ENCODE assay signal across 12 cellular contexts in the genomic region with DNA sequence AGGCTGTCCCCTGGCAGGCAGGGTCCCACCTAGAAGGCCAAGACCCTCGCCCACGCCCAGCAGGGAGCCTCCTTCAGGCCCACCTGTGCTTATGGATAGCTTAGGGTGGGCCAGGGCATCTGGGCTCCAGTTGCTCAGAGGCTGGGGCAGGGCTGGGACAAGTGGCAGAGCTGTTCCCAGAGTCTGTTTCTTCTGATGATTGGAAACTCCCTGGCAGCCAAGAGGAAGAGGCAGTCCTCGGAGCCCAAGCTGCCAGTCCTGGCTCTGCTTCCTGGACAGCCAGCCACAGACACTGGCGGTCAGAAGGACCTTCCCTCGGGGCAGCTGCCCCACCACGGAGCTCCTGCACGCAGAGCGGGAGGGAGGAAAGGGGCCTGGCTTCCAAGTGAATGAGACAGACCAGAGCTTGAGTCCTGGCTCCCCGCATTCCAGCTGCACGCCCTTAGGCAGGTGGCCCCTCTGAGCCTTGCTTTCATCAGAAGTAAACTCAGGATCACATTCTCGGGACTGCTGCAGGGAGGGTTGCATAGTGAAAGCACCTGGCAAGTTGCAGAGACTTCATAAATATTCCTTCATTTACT. TPM values are rescaled to one million over a fixed set of nuclear protein-coding genes. Genes with fewer than 3 reads are reported as not detected.
DNase-seq lines count a peak whose midpoint lies in the region; ATAC-seq and TF ChIP-seq lines count a peak whose summit lies in the region.
"Had no signal": no experiment of that assay in that cellular context is flagged by ENCODE, and none has a peak within 500 bp of the region (broad histone marks: within the 10 kb centered on the region; RNA-seq: fewer than 3 reads in every experiment).

No MANE protein-coding gene starts in this region.

- H2AFZ ChIP-seq in MM.1S (ENCODE audit: low read length), result peak overlapping the region; percentile 67

- no peaks in the 10 kb centered on the region for H3K9me3 ChIP-seq in MM.1S (replicated peaks; ENCODE audit: insufficient read depth, low read length)
- H3K9me3 ChIP-seq in T-helper 17 cell (ENCODE audit: control insufficient read depth, low read length, poor library complexity, severe bottlenecking), result no peaks in the 10 kb centered on the region
- H3K9me3 ChIP-seq: BLaER1 treated with 17β-estradiol and CSF1 and Interleukin-3, amounts not matched to agents 10 nM and 100 nM; transverse colon had no signal

- H3K9me3 Mint-ChIP-seq in activated T-cell treated with anti-CD3 and anti-CD28 coated beads, Interleukin-2, amount 50 U/mL, for 24 hours, result no peaks in the 10 kb centered on the region
- H3K9me3 Mint-ChIP-seq in activated T-helper 1 cell treated with anti-CD3 and anti-CD28 coated beads, Interleukin-12 subunit alpha, Interleukin-12 subunit beta, Interleukin-2, Interleukin-4 antibody, amounts not matched to agents 30 ng/mL and 10 ng/mL and 1 ng/mL, durations not matched to agents 14 hours and 24 hours and 36 hours, result no peaks in the 10 kb centered on the region

- no peaks in the 10 kb centered on the region for H4K20me1 ChIP-seq in MM.1S (ENCODE audit: insufficient read depth, low read length)

- H3K4me3 Mint-ChIP-seq in T-helper 17 cell, result no peak overlapping the region
- H3K4me3 Mint-ChIP-seq in activated T-cell treated with anti-CD3 and anti-CD28 coated beads, Interleukin-2, amount 50 U/mL, for 24 hours, result no peak overlapping the region
- H3K4me3 Mint-ChIP-seq in activated T-helper 1 cell treated with anti-CD3 and anti-CD28 coated beads, Interleukin-12 subunit alpha, Interleukin-12 subunit beta, Interleukin-2, Interleukin-4 antibody, amounts not matched to agents 30 ng/mL and 10 ng/mL and 1 ng/mL, durations not matched to agents 14 hours and 24 hours and 36 hours, result no peak overlapping the region

- H3K27ac Mint-ChIP-seq in T-helper 17 cell, result no peak overlapping the region
- H3K27ac Mint-ChIP-seq in activated T-cell treated with anti-CD3 and anti-CD28 coated beads, Interleukin-2, amount 50 U/mL, for 24 hours, result no peak overlapping the region
- no peak overlapping the region for H3K27ac Mint-ChIP-seq in activated T-helper 1 cell treated with anti-CD3 and anti-CD28 coated beads, Interleukin-12 subunit alpha, Interleukin-12 subunit beta, Interleukin-2, Interleukin-4 antibody, amounts not matched to agents 30 ng/mL and 10 ng/mL and 1 ng/mL, durations not matched to agents 14 hours and 24 hours and 36 hours

- ATAC-seq in T-helper 17 cell, result no peak

- H3F3A ChIP-seq in MM.1S (ENCODE audit: insufficient read depth, low read length), result peaks cover 14% of the 10 kb centered on the region

- DNase-seq in AG20443 (ENCODE audit: low spot score), result peak; percentile 62
- peak; percentile 13 for DNase-seq in MM.1S
- DNase-seq in epithelial cell of esophagus (ENCODE audit: low read depth), result peak; percentile 17
- peak; percentile 29 to 37 for DNase-seq in lung microvascular endothelial cell (ENCODE audit: low read depth in 2 of 2)
- DNase-seq in T-helper 17 cell, result no peak
- no peak for DNase-seq in activated T-cell treated with anti-CD3 and anti-CD28 coated beads, Interleukin-2, amount 50 U/mL, for 24 hours
- DNase-seq in cerebellar nuclear complex (lab: John Stamatoyannopoulos, UW), result no peak
- DNase-seq in activated T-helper 1 cell treated with anti-CD3 and anti-CD28 coated beads, Interleukin-12 subunit alpha, Interleukin-12 subunit beta, Interleukin-2, Interleukin-4 antibody, amounts not matched to agents 30 ng/mL and 10 ng/mL and 1 ng/mL, durations not matched to agents 14 hours and 24 hours and 36 hours (ENCODE audit: low spot score), result no peak
- DNase-seq: NCI-H82, transverse colon had no signal

- peak overlapping the region; percentile 30; the same call in 1 of the 2 replicates for H3K27ac ChIP-seq in MM.1S (ENCODE audit: low read length)
- H3K27ac ChIP-seq: BLaER1 treated with 17β-estradiol and CSF1 and Interleukin-3, amounts not matched to agents 10 nM and 100 nM had no signal

- peak overlapping the region; percentile 24; the same call in 1 of the 2 replicates for H3K9ac ChIP-seq in MM.1S (ENCODE audit: low read length)

- H3K27me3 Mint-ChIP-seq in T-helper 17 cell, result peaks cover 68% of the 10 kb centered on the region
- peaks cover 60% of the 10 kb centered on the region for H3K27me3 Mint-ChIP-seq in activated T-cell treated with anti-CD3 and anti-CD28 coated beads, Interleukin-2, amount 50 U/mL, for 24 hours
- peaks cover 8% of the 10 kb centered on the region for H3K27me3 Mint-ChIP-seq in activated T-helper 1 cell treated with anti-CD3 and anti-CD28 coated beads, Interleukin-12 subunit alpha, Interleukin-12 subunit beta, Interleukin-2, Interleukin-4 antibody, amounts not matched to agents 30 ng/mL and 10 ng/mL and 1 ng/mL, durations not matched to agents 14 hours and 24 hours and 36 hours (ENCODE audit: insufficient read depth)

- no peaks in the 10 kb centered on the region for H3K9me2 ChIP-seq in MM.1S (replicated peaks; ENCODE audit: insufficient read depth, low read length)

- no peaks in the 10 kb centered on the region for H3K36me3 ChIP-seq in MM.1S (replicated peaks; ENCODE audit: insufficient read depth, low read length)
- H3K36me3 ChIP-seq: BLaER1 treated with 17β-estradiol and CSF1 and Interleukin-3, amounts not matched to agents 10 nM and 100 nM; transverse colon had no signal

- H3K4me3 ChIP-seq in MM.1S (ENCODE audit: low read length) (peak overlapping the region; percentile 37), epithelial cell of esophagus (ENCODE audit: low read length) (no peak overlapping the region)

- TF ChIP-seq CTCF in MM.1S (IDR thresholded peaks at IDR 0.05; ENCODE audit: low read length), result no peak
- no peak for TF ChIP-seq CTCF in epithelial cell of esophagus (IDR thresholded peaks at IDR 0.05; ENCODE audit: insufficient read depth, low read depth, low read length, missing control alignments)

- H3K4me1 Mint-ChIP-seq in T-helper 17 cell, result peaks cover 2% of the 10 kb centered on the region
- peaks cover 2% of the 10 kb centered on the region for H3K4me1 Mint-ChIP-seq in activated T-cell treated with anti-CD3 and anti-CD28 coated beads, Interleukin-2, amount 50 U/mL, for 24 hours (ENCODE audit: low read depth)
- H3K4me1 Mint-ChIP-seq in activated T-helper 1 cell treated with anti-CD3 and anti-CD28 coated beads, Interleukin-12 subunit alpha, Interleukin-12 subunit beta, Interleukin-2, Interleukin-4 antibody, amounts not matched to agents 30 ng/mL and 10 ng/mL and 1 ng/mL, durations not matched to agents 14 hours and 24 hours and 36 hours (ENCODE audit: low read depth), result no peaks in the 10 kb centered on the region

- peak overlapping the region; percentile 80 for H3K4me2 ChIP-seq in MM.1S (ENCODE audit: low read depth, low read length)

- no peaks in the 10 kb centered on the region for H3K79me2 ChIP-seq in MM.1S (ENCODE audit: low read length)

- peaks cover 19% of the 10 kb centered on the region for H3K4me1 ChIP-seq in MM.1S (ENCODE audit: low read length)

- H3K36me3 Mint-ChIP-seq in T-helper 17 cell (ENCODE audit: low read depth), result no peaks in the 10 kb centered on the region
- no peaks in the 10 kb centered on the region for H3K36me3 Mint-ChIP-seq in activated T-cell treated with anti-CD3 and anti-CD28 coated beads, Interleukin-2, amount 50 U/mL, for 24 hours (ENCODE audit: low read depth)
- no peaks in the 10 kb centered on the region for H3K36me3 Mint-ChIP-seq in activated T-helper 1 cell treated with anti-CD3 and anti-CD28 coated beads, Interleukin-12 subunit alpha, Interleukin-12 subunit beta, Interleukin-2, Interleukin-4 antibody, amounts not matched to agents 30 ng/mL and 10 ng/mL and 1 ng/mL, durations not matched to agents 14 hours and 24 hours and 36 hours (ENCODE audit: low read depth)

- no peaks in the 10 kb centered on the region for H3K27me3 ChIP-seq in MM.1S (replicated peaks; ENCODE audit: insufficient read depth, low read length)

- intact Hi-C loops in activated T-helper 1 cell treated with anti-CD3 and anti-CD28 coated beads, Interleukin-12 subunit alpha, Interleukin-12 subunit beta, Interleukin-2, Interleukin-4 antibody, amounts not matched to agents 30 ng/mL and 10 ng/mL and 1 ng/mL, durations not matched to agents 14 hours and 24 hours and 36 hours (cut with micrococcal nuclease), result loop anchor here (2.0 kb wide), 1 partner anchor 45 kb away; no protein-coding TSS in a partner anchor

RNA-seq across cellular contexts. Expression of gene GABRP, which starts 38.0 kb away (rescaled TPM):
- 0.20 and 0.65 TPM in 2 replicates for total RNA-seq in lung microvascular endothelial cell
- total RNA-seq in T-helper 17 cell, result not detected
- not detected in 2 replicates for total RNA-seq in activated T-helper 1 cell treated with anti-CD3 and anti-CD28 coated beads, Interleukin-12 subunit alpha, Interleukin-12 subunit beta, Interleukin-2, Interleukin-4 antibody, amounts not matched to agents 30 ng/mL and 10 ng/mL and 1 ng/mL, durations not matched to agents 14 hours and 24 hours and 36 hours
- total RNA-seq: activated CD8-positive, alpha-beta memory T cell treated with anti-CD3 and anti-CD28 coated beads for 36 hours had no signal

Comparison
In these comparisons a context has a peak if more than half of its experiments do, and no peak if none do; other contexts are left out.
1. DNase-seq: peak in AG20443 (single experiment), MM.1S (single experiment), epithelial cell of esophagus (single experiment) and lung microvascular endothelial cell (2 of 2); none in T-helper 17 cell (0 of 3), activated T-cell treated with anti-CD3 and anti-CD28 coated beads, Interleukin-2, amount 50 U/mL, for 24 hours (single experiment), cerebellar nuclear complex (0 of 2) and activated T-helper 1 cell treated with anti-CD3 and anti-CD28 coated beads, Interleukin-12 subunit alpha, Interleukin-12 subunit beta, Interleukin-2, Interleukin-4 antibody, amounts not matched to agents 30 ng/mL and 10 ng/mL and 1 ng/mL, durations not matched to agents 14 hours and 24 hours and 36 hours (single experiment).